10 cellular contexts compared by ENCODE assay signal in the genomic region with DNA sequence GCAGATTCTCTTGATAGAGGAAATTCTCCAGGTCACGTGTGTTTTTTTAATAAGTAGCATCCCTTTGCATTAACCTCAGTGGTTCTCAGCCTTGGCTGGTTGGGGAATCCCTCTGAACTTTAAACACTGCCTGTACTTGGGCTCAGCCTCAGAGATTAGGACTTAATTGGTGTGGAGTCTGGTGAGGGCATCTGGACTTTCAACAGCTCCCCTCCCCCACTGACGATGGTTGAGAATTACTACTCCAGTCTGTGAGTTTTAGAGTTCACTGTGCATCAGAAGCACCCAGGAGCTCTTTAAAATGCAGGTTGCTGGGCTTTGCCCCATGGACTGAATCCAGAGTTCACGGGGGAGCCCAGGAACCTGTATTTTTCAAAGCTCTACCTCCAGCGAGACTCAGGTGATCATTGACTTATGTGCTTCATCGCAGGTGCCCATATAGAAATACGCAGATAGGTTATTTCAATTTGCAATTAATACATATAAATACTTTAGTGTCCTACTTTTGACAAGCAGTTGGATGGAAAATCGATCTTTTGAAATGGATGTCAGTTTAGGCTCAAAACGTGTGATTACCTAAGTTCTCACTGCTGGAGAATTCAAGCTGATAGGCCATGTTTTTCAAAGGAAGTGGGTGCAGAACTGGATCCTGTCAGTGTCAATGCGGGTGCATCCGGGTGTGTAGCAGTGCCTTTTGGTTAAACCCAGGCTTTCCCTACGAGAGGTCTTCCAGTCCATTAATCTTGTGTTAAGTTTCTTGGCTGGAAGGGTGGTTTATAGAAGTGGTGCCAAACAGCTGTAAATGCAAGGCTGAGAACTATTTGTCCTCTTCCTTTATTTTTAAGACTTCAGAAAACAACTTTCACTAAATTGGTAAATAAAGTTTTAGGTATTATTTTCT.
A peak's percentile ranks its signal among the peaks of the same experiment; 100 is the strongest.
DNase-seq lines count a peak whose midpoint lies in the region; ATAC-seq and TF ChIP-seq lines count a peak whose summit lies in the region.
"Had no signal": no experiment of that assay in that cellular context is flagged by ENCODE, and none has a peak within 500 bp of the region (broad histone marks: within the 10 kb centered on the region; RNA-seq: fewer than 3 reads in every experiment).

No MANE protein-coding gene starts in this region.

- H3K27ac Mint-ChIP-seq in activated naive CD4-positive, alpha-beta T cell treated with anti-CD3 and anti-CD28 coated beads for 36 hours: no peak overlapping the region
- H3K27ac Mint-ChIP-seq: activated T-cell treated with anti-CD3 and anti-CD28 coated beads, Interleukin-2, amount 50 U/mL, for 72 hours had no signal

- H3K9ac ChIP-seq in mesenchymal stem cell (ENCODE audit: low read length): no peak overlapping the region
- H3K9ac ChIP-seq: KMS-11 had no signal

- H3K23ac ChIP-seq in mesenchymal stem cell (ENCODE audit: low read length in 2 of 2): no peak overlapping the region

- no peak overlapping the region for H3K14ac ChIP-seq in mesenchymal stem cell (ENCODE audit: low read length in 2 of 2)

- no peak overlapping the region for H2AK5ac ChIP-seq in mesenchymal stem cell (ENCODE audit: low read length, severe bottlenecking)

- no peaks in the 10 kb centered on the region for H3K9me3 Mint-ChIP-seq in activated naive CD4-positive, alpha-beta T cell treated with anti-CD3 and anti-CD28 coated beads for 36 hours
- H3K9me3 Mint-ChIP-seq: activated T-cell treated with anti-CD3 and anti-CD28 coated beads, Interleukin-2, amount 50 U/mL, for 72 hours had no signal

- no peaks in the 10 kb centered on the region for H3K4me1 Mint-ChIP-seq in activated naive CD4-positive, alpha-beta T cell treated with anti-CD3 and anti-CD28 coated beads for 36 hours (ENCODE audit: low read depth)

- CTCF ChIA-PET in activated naive CD4-positive, alpha-beta T cell treated with anti-CD3 and anti-CD28 coated beads for 36 hours (lab: Charles Lee): no interaction called here

- H4K91ac ChIP-seq in mesenchymal stem cell (ENCODE audit: low read length): no peak overlapping the region

- H3K4me3 ChIP-seq in left ventricle myocardium inferior: no peak overlapping the region
- H3K4me3 ChIP-seq in mesenchymal stem cell (ENCODE audit: insufficient read depth in 1 of 2, low read depth in 1 of 2, low read length in 2 of 2): no peak overlapping the region

- intact Hi-C loops in Right ventricle myocardium inferior (cut with DNase I) (no loop called here), left ventricle myocardium inferior (cut with micrococcal nuclease) (no loop called here)
- intact Hi-C loops in activated naive CD4-positive, alpha-beta T cell treated with anti-CD3 and anti-CD28 coated beads for 36 hours (cut with micrococcal nuclease): no loop called here

- peaks cover 36% of the 10 kb centered on the region for H3K79me1 ChIP-seq in mesenchymal stem cell (replicated peaks; ENCODE audit: low read length, poor library complexity, severe bottlenecking)

- H3K36me3 ChIP-seq in left ventricle myocardium inferior: no peaks in the 10 kb centered on the region
- peaks cover 0 to 21% of the 10 kb centered on the region in 2 experiments for H3K36me3 ChIP-seq in mesenchymal stem cell (ENCODE audit: control insufficient read depth in 1 of 2, insufficient read depth in 2 of 2, low read depth in 1 of 2, low read length in 2 of 2)

- H3K27me3 ChIP-seq in left ventricle myocardium inferior (ENCODE audit: low read depth) (no peaks in the 10 kb centered on the region), mesenchymal stem cell (ENCODE audit: control insufficient read depth in 1 of 2, insufficient read depth in 1 of 2, low read length in 2 of 2) (no peaks in the 10 kb centered on the region)

- H2AFZ ChIP-seq in mesenchymal stem cell (ENCODE audit: low read depth, low read length): no peak overlapping the region

- no peak overlapping the region for H2BK12ac ChIP-seq in mesenchymal stem cell (ENCODE audit: low read length in 2 of 2)

- no peak overlapping the region for H4K8ac ChIP-seq in mesenchymal stem cell (ENCODE audit: low read length)

- DNase-seq in Right ventricle myocardium inferior (ENCODE audit: missing footprints) (no peak), left ventricle myocardium inferior (no peak), dermis microvascular lymphatic vessel endothelial cell (ENCODE audit: low read depth in 2 of 2) (peak; percentile 36 to 84), mesenchymal stem cell (no peak), mesenteric fat pad (ENCODE audit: low spot score) (no peak), amniotic stem cell (lab: John Stamatoyannopoulos, UW) (no peak)
- DNase-seq in effector CD4-positive, alpha-beta T cell: no peak
- no peak for DNase-seq in activated naive CD4-positive, alpha-beta T cell treated with anti-CD3 and anti-CD28 coated beads for 36 hours
- DNase-seq: activated T-cell treated with anti-CD3 and anti-CD28 coated beads, Interleukin-2, amount 50 U/mL, for 72 hours had no signal

- peaks cover 23% of the 10 kb centered on the region for H3K4me1 ChIP-seq in left ventricle myocardium inferior
- peaks cover 22% of the 10 kb centered on the region for H3K4me1 ChIP-seq in mesenchymal stem cell (ENCODE audit: control insufficient read depth, insufficient read depth, low read depth, low read length)

- H3K9me3 ChIP-seq in left ventricle myocardium inferior (replicated peaks) (no peaks in the 10 kb centered on the region), mesenchymal stem cell (ENCODE audit: control insufficient read depth, low read length) (no peaks in the 10 kb centered on the region)

- TF ChIP-seq CTCF in left ventricle myocardium inferior (IDR thresholded peaks at IDR 0.05; ENCODE audit: borderline replicate concordance): no peak

- no peak overlapping the region for H3K4me3 Mint-ChIP-seq in activated naive CD4-positive, alpha-beta T cell treated with anti-CD3 and anti-CD28 coated beads for 36 hours
- H3K4me3 Mint-ChIP-seq: activated T-cell treated with anti-CD3 and anti-CD28 coated beads, Interleukin-2, amount 50 U/mL, for 72 hours had no signal

- no peak overlapping the region for H3K4ac ChIP-seq in mesenchymal stem cell (ENCODE audit: low read depth in 1 of 2, low read length in 2 of 2)

- peak; percentile 54 for ATAC-seq in Right ventricle myocardium inferior
- ATAC-seq: activated T-cell treated with anti-CD3 and anti-CD28 coated beads, Interleukin-2, amount 50 U/mL, for 72 hours had no signal

- H3K27ac ChIP-seq in left ventricle myocardium inferior (replicated peaks) (no peak overlapping the region), mesenchymal stem cell (ENCODE audit: low read length, poor library complexity, severe bottlenecking) (no peak overlapping the region)
- H3K27ac ChIP-seq: KMS-11 had no signal

- H3K18ac ChIP-seq in mesenchymal stem cell (ENCODE audit: low read depth in 1 of 2, low read length in 2 of 2): no peak overlapping the region

- H2BK120ac ChIP-seq in mesenchymal stem cell (ENCODE audit: low read depth, low read length): no peak overlapping the region

- peaks cover 2% of the 10 kb centered on the region for H3K27me3 Mint-ChIP-seq in activated naive CD4-positive, alpha-beta T cell treated with anti-CD3 and anti-CD28 coated beads for 36 hours (ENCODE audit: low read depth)

- H2BK5ac ChIP-seq in mesenchymal stem cell (ENCODE audit: low read depth, low read length, poor library complexity, severe bottlenecking): no peak overlapping the region

- 36% methylated on average over 9 of the region's 11 CpGs for WGBS in mesenchymal stem cell

- H2BK15ac ChIP-seq in mesenchymal stem cell (ENCODE audit: low read depth, poor library complexity, severe bottlenecking): no peak overlapping the region

- peak overlapping the region; percentile 1 for H3K4me2 ChIP-seq in mesenchymal stem cell (ENCODE audit: low read length, poor library complexity, severe bottlenecking)
- H3K4me2 ChIP-seq: KMS-11 had no signal

- no peaks in the 10 kb centered on the region for H3K36me3 Mint-ChIP-seq in activated naive CD4-positive, alpha-beta T cell treated with anti-CD3 and anti-CD28 coated beads for 36 hours (ENCODE audit: low read depth)

Comparison
In these comparisons a context has a peak if more than half of its experiments do, and no peak if none do; other contexts are left out.
1. DNase-seq: peak in dermis microvascular lymphatic vessel endothelial cell (2 of 2); none in Right ventricle myocardium inferior (single experiment), left ventricle myocardium inferior (single experiment), mesenchymal stem cell (single experiment), mesenteric fat pad (single experiment), amniotic stem cell (single experiment), effector CD4-positive, alpha-beta T cell (single experiment) and activated naive CD4-positive, alpha-beta T cell treated with anti-CD3 and anti-CD28 coated beads for 36 hours (single experiment).